8 cellular contexts compared by ENCODE assay signal in genomic region chr7:139855498-139856270, GRCh38. TPM values are rescaled to one million over a fixed set of nuclear protein-coding genes. Genes with fewer than 3 reads are reported as not detected.
DNase-seq lines count a peak whose midpoint lies in the region; ATAC-seq and TF ChIP-seq lines count a peak whose summit lies in the region.

No MANE protein-coding gene starts in this region.

- H3K4me2 ChIP-seq in mesenchymal stem cell (ENCODE audit: low read length, poor library complexity, severe bottlenecking), result no peak overlapping the region

- H3K36me3 ChIP-seq in mesenchymal stem cell (ENCODE audit: control insufficient read depth in 1 of 2, insufficient read depth in 2 of 2, low read depth in 1 of 2, low read length in 2 of 2), result no peaks in the 10 kb centered on the region

- H2BK12ac ChIP-seq in mesenchymal stem cell (ENCODE audit: low read length in 2 of 2), result peak overlapping the region in 1 of 2 experiments; percentile 51

- no peak for DNase-seq in activated T-cell treated with anti-CD3 and anti-CD28 coated beads, Interleukin-2, amount 50 U/mL, for 4 hours
- DNase-seq in activated T-cell treated with anti-CD3 and anti-CD28 coated beads for 4 hours (no peak), activated B cell treated with CpG ODN at 0.5 μM for 24 hours (peak; percentile 20), mesenchymal stem cell (no peak), NCI-H187 treated with DMSO at 0.1 percent for 48 hours (lab: John Stamatoyannopoulos, UW) (no peak), NCI-H345 treated with DMSO at 0.1 percent for 48 hours (lab: John Stamatoyannopoulos, UW; ENCODE audit: unreplicated experiment) (no peak)

- H2AFZ ChIP-seq in mesenchymal stem cell (ENCODE audit: low read depth, low read length), result peak overlapping the region; percentile 55

- peak; percentile 40 to 63 for ATAC-seq in activated T-cell treated with anti-CD3 and anti-CD28 coated beads, Interleukin-2, amount 50 U/mL, for 4 hours
- ATAC-seq in HG03139 (IDR thresholded peaks at IDR 0.05; ENCODE audit: unreplicated experiment) (peak; percentile 84), activated B cell treated with CpG ODN at 0.5 μM for 24 hours (ENCODE audit: low read depth) (peak; percentile 68), GM18519 (IDR thresholded peaks at IDR 0.05; ENCODE audit: low FRiP score, unreplicated experiment) (no peak)

- H3K4me3 Mint-ChIP-seq in activated T-cell treated with anti-CD3 and anti-CD28 coated beads, Interleukin-2, amount 50 U/mL, for 4 hours, result no peak overlapping the region
- no peak overlapping the region for H3K4me3 Mint-ChIP-seq in activated B cell treated with CpG ODN at 0.5 μM for 24 hours

- WGBS in mesenchymal stem cell, result 81% methylated on average over 9 of the region's 9 CpGs

- H2BK5ac ChIP-seq in mesenchymal stem cell (ENCODE audit: low read depth, low read length, poor library complexity, severe bottlenecking), result no peak overlapping the region

- H3K9me3 ChIP-seq in mesenchymal stem cell (ENCODE audit: control insufficient read depth, low read length), result no peaks in the 10 kb centered on the region

- peak overlapping the region; percentile 16 to 52 for H3K18ac ChIP-seq in mesenchymal stem cell (ENCODE audit: low read depth in 1 of 2, low read length in 2 of 2)

- no peak overlapping the region for H2AK5ac ChIP-seq in mesenchymal stem cell (ENCODE audit: low read length, severe bottlenecking)

- H3K27ac Mint-ChIP-seq in activated B cell treated with CpG ODN at 0.5 μM for 24 hours, result peak overlapping the region; percentile 63

- peak overlapping the region; percentile 60 for H4K8ac ChIP-seq in mesenchymal stem cell (ENCODE audit: low read length)

- TF ChIP-seq CTCF in activated B cell treated with CpG ODN at 0.5 μM for 24 hours (IDR thresholded peaks at IDR 0.05), result no peak

- no peak overlapping the region for H3K4me3 ChIP-seq in mesenchymal stem cell (ENCODE audit: insufficient read depth in 1 of 2, low read depth in 1 of 2, low read length in 2 of 2)

- H2BK15ac ChIP-seq in mesenchymal stem cell (ENCODE audit: low read depth, poor library complexity, severe bottlenecking), result peak overlapping the region; percentile 60

- H3K4ac ChIP-seq in mesenchymal stem cell (ENCODE audit: low read depth in 1 of 2, low read length in 2 of 2), result peak overlapping the region; percentile 46 to 52

- H3K27ac ChIP-seq in mesenchymal stem cell (ENCODE audit: low read length, poor library complexity, severe bottlenecking), result no peak overlapping the region

- H3K27me3 ChIP-seq in mesenchymal stem cell (ENCODE audit: control insufficient read depth in 1 of 2, insufficient read depth in 1 of 2, low read length in 2 of 2), result no peaks in the 10 kb centered on the region

- no peak overlapping the region for H3K9ac ChIP-seq in mesenchymal stem cell (ENCODE audit: low read length)

- H3K79me1 ChIP-seq in mesenchymal stem cell (replicated peaks; ENCODE audit: low read length, poor library complexity, severe bottlenecking), result peaks cover 2% of the 10 kb centered on the region

- H2BK120ac ChIP-seq in mesenchymal stem cell (ENCODE audit: low read depth, low read length), result no peak overlapping the region

- POLR2A ChIA-PET in activated B cell treated with CpG ODN at 0.5 μM for 24 hours (lab: Charles Lee), result interaction anchor here (1.0 kb wide), 1 partner anchor 77 kb away, joined by 3 read pairs; no protein-coding TSS in a partner anchor

- no peak overlapping the region for H3K14ac ChIP-seq in mesenchymal stem cell (ENCODE audit: low read length in 2 of 2)

- no peaks in the 10 kb centered on the region for H3K9me3 Mint-ChIP-seq in activated T-cell treated with anti-CD3 and anti-CD28 coated beads, Interleukin-2, amount 50 U/mL, for 4 hours
- H3K9me3 Mint-ChIP-seq in activated B cell treated with CpG ODN at 0.5 μM for 24 hours, result no peaks in the 10 kb centered on the region

- no peak overlapping the region for H3K23ac ChIP-seq in mesenchymal stem cell (ENCODE audit: low read length in 2 of 2)

- H3K4me1 Mint-ChIP-seq in activated T-cell treated with anti-CD3 and anti-CD28 coated beads, Interleukin-2, amount 50 U/mL, for 4 hours (ENCODE audit: low read depth), result peaks cover 32% of the 10 kb centered on the region
- peaks cover 30% of the 10 kb centered on the region for H3K4me1 Mint-ChIP-seq in activated B cell treated with CpG ODN at 0.5 μM for 24 hours

- CTCF ChIA-PET in activated B cell treated with CpG ODN at 0.5 μM for 24 hours (lab: Charles Lee), result no interaction called here

- no peaks in the 10 kb centered on the region for H3K36me3 Mint-ChIP-seq in activated T-cell treated with anti-CD3 and anti-CD28 coated beads, Interleukin-2, amount 50 U/mL, for 4 hours (ENCODE audit: insufficient read depth)
- no peaks in the 10 kb centered on the region for H3K36me3 Mint-ChIP-seq in activated B cell treated with CpG ODN at 0.5 μM for 24 hours (ENCODE audit: low read depth)

- H3K4me1 ChIP-seq in mesenchymal stem cell (ENCODE audit: control insufficient read depth, insufficient read depth, low read depth, low read length), result peaks cover 2% of the 10 kb centered on the region

- H4K91ac ChIP-seq in mesenchymal stem cell (ENCODE audit: low read length), result no peak overlapping the region

- intact Hi-C loops in activated B cell treated with CpG ODN at 0.5 μM for 24 hours (cut with micrococcal nuclease), result loop anchor here (2.0 kb wide), 1 partner anchor 61 kb away; no protein-coding TSS in a partner anchor

- no peaks in the 10 kb centered on the region for H3K27me3 Mint-ChIP-seq in activated T-cell treated with anti-CD3 and anti-CD28 coated beads, Interleukin-2, amount 50 U/mL, for 4 hours (ENCODE audit: low read depth)
- H3K27me3 Mint-ChIP-seq in activated B cell treated with CpG ODN at 0.5 μM for 24 hours, result no peaks in the 10 kb centered on the region

RNA-seq across cellular contexts. Expression of gene TBXAS1, which starts 26.6 kb away (rescaled TPM):
- total RNA-seq in activated T-cell treated with anti-CD3 and anti-CD28 coated beads, Interleukin-2, amount 50 U/mL, for 4 hours, result 1 to 10 TPM; 1.7 to 4.1 (median 4.0) TPM
- total RNA-seq in activated B cell treated with CpG ODN at 0.5 μM for 24 hours, result 2.0 and 3.8 TPM in 2 replicates
- 17.7 TPM for polyA plus RNA-seq in mesenchymal stem cell (2013, experiment 1 of 2)
- polyA plus RNA-seq in mesenchymal stem cell (2013, experiment 2 of 2), result 19.0 TPM
